Comparison of ENCODE assay signal across 9 cellular contexts in genomic region chr1:222535455-222535854, GRCh38. TPM values are rescaled to one million over a fixed set of nuclear protein-coding genes. Genes with fewer than 3 reads are reported as not detected.
"Had no signal": no experiment of that assay in that cellular context is flagged by ENCODE, and none has a peak within 500 bp of the region (broad histone marks: within the 10 kb centered on the region; RNA-seq: fewer than 3 reads in every experiment).

No MANE protein-coding gene starts in this region.

- H3K4me3 ChIP-seq: GM12878 had no signal

- DNase-seq: GDM1, GF-D8 had no signal

- ATAC-seq: GM12878 had no signal

- FAIRE-seq: G401.6, GM12878, GM12891, GM12892, GM18507, GM19239 had no signal

RNA-seq across cellular contexts. Expression of gene HHIPL2, which starts 12.4 kb away (rescaled TPM):
- total RNA-seq: G401 had no signal
